Comparison of ENCODE assay signal across 1 cellular context in genomic region chr1:181608386-181608785, GRCh38.
TF ChIP-seq lines count a peak whose summit lies in the region.

No MANE protein-coding gene starts in this region.

TF ChIP-seq in GM23338, 12 proteins besides CTCF, POLR2A, EP300 and RAD21 (continued from another document):
- TF ChIP-seq ZNF462 (CRISPR knock-in tag; IDR thresholded peaks at IDR 0.05), result 0 out of 2 replicates have a peak, but pooled peaks have one; percentile 28
